ENCODE assay signal across 1 cellular context in genomic region chr1:155324041-155324716, GRCh38.
TF ChIP-seq lines count a peak whose summit lies in the region.

No MANE protein-coding gene starts in this region.

TF ChIP-seq in GM12878, 131 proteins besides CTCF, POLR2A, EP300 and RAD21 (continued from another document):
- no peak for TF ChIP-seq ZBTB4 (CRISPR knock-in tag; IDR thresholded peaks at IDR 0.05)
- TF ChIP-seq TCF7 (IDR thresholded peaks at IDR 0.05; ENCODE audit: borderline replicate concordance), result no peak
- TF ChIP-seq KDM1A (IDR thresholded peaks at IDR 0.05; ENCODE audit: borderline replicate concordance), result no peak
- TF ChIP-seq MEF2A (IDR thresholded peaks at IDR 0.05; ENCODE audit: insufficient read depth, low read depth, low read length), result no peak
- no peak for TF ChIP-seq ZNF274 (IDR thresholded peaks at IDR 0.05; ENCODE audit: insufficient read depth, insufficient read length)
- TF ChIP-seq, protein P1, sequence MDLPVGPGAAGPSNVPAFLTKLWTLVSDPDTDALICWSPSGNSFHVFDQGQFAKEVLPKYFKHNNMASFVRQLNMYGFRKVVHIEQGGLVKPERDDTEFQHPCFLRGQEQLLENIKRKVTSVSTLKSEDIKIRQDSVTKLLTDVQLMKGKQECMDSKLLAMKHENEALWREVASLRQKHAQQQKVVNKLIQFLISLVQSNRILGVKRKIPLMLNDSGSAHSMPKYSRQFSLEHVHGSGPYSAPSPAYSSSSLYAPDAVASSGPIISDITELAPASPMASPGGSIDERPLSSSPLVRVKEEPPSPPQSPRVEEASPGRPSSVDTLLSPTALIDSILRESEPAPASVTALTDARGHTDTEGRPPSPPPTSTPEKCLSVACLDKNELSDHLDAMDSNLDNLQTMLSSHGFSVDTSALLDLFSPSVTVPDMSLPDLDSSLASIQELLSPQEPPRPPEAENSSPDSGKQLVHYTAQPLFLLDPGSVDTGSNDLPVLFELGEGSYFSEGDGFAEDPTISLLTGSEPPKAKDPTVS (IDR thresholded peaks at IDR 0.05; ENCODE audit: low read depth, low read length), result no peak
- TF ChIP-seq EZH2 (IDR thresholded peaks at IDR 0.05; ENCODE audit: borderline replicate concordance, control insufficient read depth, low read depth, low read length), result no peak
- no peak; the same call in 1 of the 2 replicates for TF ChIP-seq STAT1 (conservative IDR thresholded peaks at IDR 0.05)
- TF ChIP-seq HDAC6 (IDR thresholded peaks at IDR 0.05; ENCODE audit: unreplicated experiment), result no peak
- TF ChIP-seq, protein P2, sequence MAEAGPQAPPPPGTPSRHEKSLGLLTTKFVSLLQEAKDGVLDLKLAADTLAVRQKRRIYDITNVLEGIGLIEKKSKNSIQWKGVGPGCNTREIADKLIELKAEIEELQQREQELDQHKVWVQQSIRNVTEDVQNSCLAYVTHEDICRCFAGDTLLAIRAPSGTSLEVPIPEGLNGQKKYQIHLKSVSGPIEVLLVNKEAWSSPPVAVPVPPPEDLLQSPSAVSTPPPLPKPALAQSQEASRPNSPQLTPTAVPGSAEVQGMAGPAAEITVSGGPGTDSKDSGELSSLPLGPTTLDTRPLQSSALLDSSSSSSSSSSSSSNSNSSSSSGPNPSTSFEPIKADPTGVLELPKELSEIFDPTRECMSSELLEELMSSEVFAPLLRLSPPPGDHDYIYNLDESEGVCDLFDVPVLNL (IDR thresholded peaks at IDR 0.05; ENCODE audit: low read depth, low read length), result no peak
- TF ChIP-seq NFIC (IDR thresholded peaks at IDR 0.05; ENCODE audit: low read depth, low read length), result no peak
- TF ChIP-seq, protein P3, sequence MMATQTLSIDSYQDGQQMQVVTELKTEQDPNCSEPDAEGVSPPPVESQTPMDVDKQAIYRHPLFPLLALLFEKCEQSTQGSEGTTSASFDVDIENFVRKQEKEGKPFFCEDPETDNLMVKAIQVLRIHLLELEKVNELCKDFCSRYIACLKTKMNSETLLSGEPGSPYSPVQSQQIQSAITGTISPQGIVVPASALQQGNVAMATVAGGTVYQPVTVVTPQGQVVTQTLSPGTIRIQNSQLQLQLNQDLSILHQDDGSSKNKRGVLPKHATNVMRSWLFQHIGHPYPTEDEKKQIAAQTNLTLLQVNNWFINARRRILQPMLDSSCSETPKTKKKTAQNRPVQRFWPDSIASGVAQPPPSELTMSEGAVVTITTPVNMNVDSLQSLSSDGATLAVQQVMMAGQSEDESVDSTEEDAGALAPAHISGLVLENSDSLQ (IDR thresholded peaks at IDR 0.05), result peak; percentile 53; the same call in 1 of the 2 replicates
- peak; percentile 54 to 61 for TF ChIP-seq IKZF2 (IDR thresholded peaks at IDR 0.05)
- no peak for TF ChIP-seq CBX3 (IDR thresholded peaks at IDR 0.05; ENCODE audit: borderline replicate concordance, low read depth)
- TF ChIP-seq DPF2 (IDR thresholded peaks at IDR 0.05), result peak; percentile 7; the same call in 1 of the 2 replicates
